In the genomic region with DNA sequence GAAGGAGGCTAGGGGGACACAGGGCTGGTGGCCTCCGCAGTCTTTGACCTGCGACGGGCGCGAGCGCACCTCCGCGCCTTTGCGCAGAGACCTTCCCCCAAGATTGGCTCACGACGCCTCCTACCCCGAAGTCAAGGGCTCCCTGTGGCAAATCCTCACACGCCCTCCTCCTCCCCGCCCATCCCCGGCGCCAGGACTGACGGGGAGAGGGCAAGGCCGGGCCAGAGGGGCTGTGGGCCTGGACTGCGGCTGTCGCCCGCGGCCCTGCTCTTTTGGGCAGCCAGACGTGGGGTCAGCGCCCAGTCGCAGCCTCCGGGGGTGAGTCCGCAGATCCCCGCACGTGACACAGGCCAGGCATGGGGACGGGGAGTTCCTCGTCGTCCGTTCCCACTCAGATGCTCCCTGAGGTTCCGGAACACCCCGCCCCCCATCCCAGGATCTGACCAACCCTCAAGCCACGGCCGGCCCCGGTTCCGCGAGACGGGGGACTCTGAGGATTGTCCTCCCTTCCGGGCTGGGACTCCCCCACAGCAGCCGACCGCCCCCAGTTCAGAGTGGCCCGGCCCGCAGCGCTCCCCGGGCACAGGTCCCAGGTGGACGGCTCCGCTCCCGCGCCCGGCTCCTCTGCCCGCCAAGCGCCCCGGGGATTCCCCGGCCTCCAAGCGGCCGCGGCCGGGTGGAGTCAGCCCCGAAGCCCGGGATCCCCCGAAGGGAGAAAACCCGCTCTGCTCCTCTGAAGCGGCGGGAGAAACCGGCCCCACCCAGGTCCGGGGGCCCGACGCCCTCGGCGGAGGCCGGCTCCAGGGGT, we compare ENCODE assay signal across 8 cellular contexts.
DNase-seq lines count a peak whose midpoint lies in the region; ATAC-seq and TF ChIP-seq lines count a peak whose summit lies in the region.

No MANE protein-coding gene starts in this region.

- in situ Hi-C loops in ACHN (cut with HindIII; ENCODE audit: low pct_ligation_motif_present, low pct_unique_long_range_greater_than_20kb, low sequenced_read_pairs) = no loop called here

- H3K9me3 ChIP-seq in WERI-Rb-1 (ENCODE audit: severe bottlenecking) = no peaks in the 10 kb centered on the region
- no peaks in the 10 kb centered on the region for H3K9me3 ChIP-seq in muscle layer of duodenum (ENCODE audit: control insufficient read depth in 1 of 2, low read length in 2 of 2)

- H3K36me3 ChIP-seq in WERI-Rb-1 (peaks cover 28% of the 10 kb centered on the region), muscle layer of duodenum (ENCODE audit: control insufficient read depth in 1 of 2, insufficient read depth in 2 of 2, low read length in 2 of 2) (no peaks in the 10 kb centered on the region)

- 0 out of 2 replicates have a peak, but pooled peaks have one; percentile 4 for TF ChIP-seq CTCF in WERI-Rb-1 (IDR thresholded peaks at IDR 0.05; ENCODE audit: low read depth, low read length)

- H3K4me3 ChIP-seq in WERI-Rb-1 (ENCODE audit: low read depth, low read length) (peak overlapping the region; percentile 96), muscle layer of duodenum (ENCODE audit: low read depth in 1 of 2, low read length in 2 of 2) (peak overlapping the region; percentile 21 to 78)

- peaks cover 4 to 38% of the 10 kb centered on the region in 2 donors for H3K4me1 ChIP-seq in muscle layer of duodenum (ENCODE audit: control insufficient read depth in 1 of 2, insufficient read depth in 2 of 2, low read length in 2 of 2)

- peak overlapping the region in 1 of 2 donors; percentile 67 for H3K27ac Mint-ChIP-seq in stimulated activated naive CD8-positive, alpha-beta T cell treated with anti-CD3 and anti-CD28 coated beads, Interleukin-15, amount 100 ng/mL, for 72 hours

- peak overlapping the region; percentile 47 to 73 for H3K4me3 Mint-ChIP-seq in stimulated activated naive CD8-positive, alpha-beta T cell treated with anti-CD3 and anti-CD28 coated beads, Interleukin-15, amount 100 ng/mL, for 72 hours

- H3K27me3 Mint-ChIP-seq in stimulated activated naive CD8-positive, alpha-beta T cell treated with anti-CD3 and anti-CD28 coated beads, Interleukin-15, amount 100 ng/mL, for 72 hours = peaks cover 30% of the 10 kb centered on the region

- DNase-seq in ACHN (peak; percentile 44), WERI-Rb-1 (peak; percentile 89), putamen (ENCODE audit: low spot score) (no peak)
- DNase-seq in effector CD8-positive, alpha-beta T cell (lab: John Stamatoyannopoulos, UW) = peak; percentile 6
- DNase-seq in stimulated activated naive CD8-positive, alpha-beta T cell treated with anti-CD3 and anti-CD28 coated beads, Interleukin-15, amount 100 ng/mL, for 72 hours = peak; percentile 55 to 75

- peaks cover 50% of the 10 kb centered on the region for H3K4me1 Mint-ChIP-seq in stimulated activated naive CD8-positive, alpha-beta T cell treated with anti-CD3 and anti-CD28 coated beads, Interleukin-15, amount 100 ng/mL, for 72 hours

- H3K9me3 Mint-ChIP-seq in stimulated activated naive CD8-positive, alpha-beta T cell treated with anti-CD3 and anti-CD28 coated beads, Interleukin-15, amount 100 ng/mL, for 72 hours = no peaks in the 10 kb centered on the region

- peak; percentile 33 for ATAC-seq in HG03280 (IDR thresholded peaks at IDR 0.05; ENCODE audit: unreplicated experiment)
- peak; percentile 68 for ATAC-seq in stimulated activated naive CD8-positive, alpha-beta T cell treated with anti-CD3 and anti-CD28 coated beads, Interleukin-15, amount 100 ng/mL, for 72 hours

- peak overlapping the region; percentile 95 for H3K27ac ChIP-seq in WERI-Rb-1
- no peak overlapping the region for H3K27ac ChIP-seq in muscle layer of duodenum (ENCODE audit: low read length)

- no peaks in the 10 kb centered on the region for H3K27me3 ChIP-seq in WERI-Rb-1 (ENCODE audit: insufficient read depth, low read depth, severe bottlenecking)
- H3K27me3 ChIP-seq in muscle layer of duodenum (ENCODE audit: low read depth, low read length) = peaks cover 12% of the 10 kb centered on the region

- TF ChIP-seq POLR2A in GM19193 (IDR thresholded peaks at IDR 0.05; ENCODE audit: extremely low read depth, insufficient read depth, insufficient read length) = peak; percentile 43
